Comparison of ENCODE assay signal across 8 cellular contexts in the genomic region with DNA sequence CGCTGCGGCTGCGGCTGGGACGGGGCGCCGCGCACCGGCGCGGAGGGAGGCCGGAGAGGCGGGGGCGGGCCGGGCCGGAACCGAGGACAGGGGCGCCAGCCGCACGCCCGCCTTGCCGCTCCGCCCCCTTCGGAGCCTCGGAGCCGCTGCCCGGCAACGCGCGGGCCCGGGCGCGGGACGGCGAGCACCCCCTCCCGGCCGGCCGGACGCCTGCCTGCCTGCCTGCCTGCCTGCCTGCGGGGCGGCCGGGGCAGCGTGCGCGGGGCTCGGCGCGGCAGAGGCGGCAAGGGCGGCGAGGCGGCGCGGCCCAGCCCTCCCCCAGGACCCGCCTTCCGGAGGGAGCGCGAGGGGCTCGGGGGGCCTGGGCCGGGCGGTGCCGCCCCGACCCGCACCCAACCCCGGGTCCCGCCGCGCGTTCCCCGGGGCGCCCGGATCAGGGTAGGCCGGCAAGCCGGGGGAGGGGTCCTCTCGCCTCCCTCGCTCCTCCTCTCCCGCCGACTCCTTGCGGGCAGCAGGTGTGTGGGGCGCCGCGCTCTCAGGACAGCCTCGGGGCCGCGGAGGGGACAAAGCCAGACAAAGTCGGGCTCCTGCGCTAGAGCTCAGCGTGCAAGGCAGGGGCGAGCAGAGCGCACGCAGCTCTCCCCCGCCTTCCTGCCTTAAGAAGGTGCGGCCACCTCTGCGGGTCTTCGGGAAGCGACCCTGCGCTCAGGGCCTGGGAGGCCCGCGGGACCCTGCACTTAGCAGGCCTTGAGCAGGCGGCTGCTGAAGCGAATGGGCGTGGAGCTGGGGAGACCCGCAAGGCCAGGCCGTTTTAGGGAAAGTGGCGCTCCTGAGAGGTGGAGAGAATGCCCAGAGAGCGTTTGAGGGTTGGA. TPM values are rescaled to one million over a fixed set of nuclear protein-coding genes. Genes with fewer than 3 reads are reported as not detected.
DNase-seq lines count a peak whose midpoint lies in the region; ATAC-seq and TF ChIP-seq lines count a peak whose summit lies in the region.

TSS of gene KIAA1549 (minus strand) at position 58 of the 872 bp plus-strand sequence. CDS start 120 bp downstream, outside the sequence.

- H3K4me3 ChIP-seq in AG09309 (ENCODE audit: control insufficient read depth, low read depth, low read length) = peak within 1 kb of the TSS; percentile 62

- DNase-seq in AG09309 (ENCODE audit: low read depth) = no peak
- DNase-seq in NCI-H510A (lab: John Stamatoyannopoulos, UW) = peak; percentile 34
- peak; percentile 13 to 42 (median 15) for DNase-seq in activated CD8-positive, alpha-beta memory T cell treated with anti-CD3 and anti-CD28 coated beads for 48 hours (ENCODE audit: low read depth in 2 of 3, low spot score in 2 of 3)
- peak; percentile 66 for DNase-seq in epidermal melanocyte (ENCODE audit: insufficient read length, low spot score)
- peak; percentile 53 for DNase-seq in mucosa of gallbladder (ENCODE audit: low spot score)
- DNase-seq in stimulated activated naive CD4-positive, alpha-beta T cell (lab: John Stamatoyannopoulos, UW) = peak in 4 of 6 experiments; percentile 20 to 28 (median 25)

- TF ChIP-seq CTCF in AG09309 (IDR thresholded peaks at IDR 0.05; ENCODE audit: control insufficient read depth, insufficient read depth, low read depth, low read length, missing control alignments) = no peak

- ATAC-seq in GM18520 (IDR thresholded peaks at IDR 0.05; ENCODE audit: unreplicated experiment) (peak; percentile 66), HG03066 (IDR thresholded peaks at IDR 0.05; ENCODE audit: low read depth, unreplicated experiment) (peak; percentile 89)

RNA-seq across cellular contexts. Expression of gene KIAA1549, which starts in this region (rescaled TPM):
- 5.7 TPM for total RNA-seq in mucosa of gallbladder
